In genomic region chr11:22668005-22668796, GRCh38 we compare ENCODE assay signal across 14 cellular contexts. TPM values are rescaled to one million over a fixed set of nuclear protein-coding genes. Genes with fewer than 3 reads are reported as not detected.
DNase-seq lines count a peak whose midpoint lies in the region; ATAC-seq, FAIRE-seq and TF ChIP-seq lines count a peak whose summit lies in the region.
"Had no signal": no experiment of that assay in that cellular context is flagged by ENCODE, and none has a peak within 500 bp of the region (broad histone marks: within the 10 kb centered on the region; RNA-seq: fewer than 3 reads in every experiment).

No MANE protein-coding gene starts in this region.

- H3K27ac ChIP-seq in upper lobe of right lung (no peak overlapping the region), caudate nucleus (ENCODE audit: low read depth, low read length) (no peak overlapping the region)
- H3K27ac ChIP-seq: WERI-Rb-1 had no signal

- peaks cover 35% of the 10 kb centered on the region for H3K27me3 ChIP-seq in upper lobe of right lung

- H3K4me3 Mint-ChIP-seq in mesothelial cell of epicardium: peak overlapping the region; percentile 85

- intact Hi-C loops in upper lobe of right lung (cut with DNase I): no loop called here

- H3K9me3 ChIP-seq in upper lobe of right lung: no peaks in the 10 kb centered on the region
- H3K9me3 ChIP-seq: mucosa of descending colon had no signal

- no peaks in the 10 kb centered on the region for H3K36me3 Mint-ChIP-seq in mesothelial cell of epicardium

- no peak overlapping the region for H3K4me3 ChIP-seq in upper lobe of right lung
- H3K4me3 ChIP-seq: mucosa of descending colon had no signal

- no peaks in the 10 kb centered on the region for H3K9me3 Mint-ChIP-seq in mesothelial cell of epicardium

- no peak for TF ChIP-seq CTCF in mesothelial cell of epicardium (IDR thresholded peaks at IDR 0.05; ENCODE audit: unreplicated experiment)
- TF ChIP-seq CTCF in upper lobe of right lung (IDR thresholded peaks at IDR 0.05): no peak

- peak; percentile 43 for ATAC-seq in GM19455 (IDR thresholded peaks at IDR 0.05; ENCODE audit: unreplicated experiment)
- peak; percentile 33 for ATAC-seq in HG03175 (IDR thresholded peaks at IDR 0.05; ENCODE audit: unreplicated experiment)
- no peak for ATAC-seq in upper lobe of right lung
- ATAC-seq: mucosa of descending colon had no signal

- peaks cover 12% of the 10 kb centered on the region for H3K27me3 Mint-ChIP-seq in mesothelial cell of epicardium (ENCODE audit: low read depth)

- DNase-seq in GM18507 (ENCODE audit: extremely low spot score, insufficient read length, low read depth) (no peak), mesothelial cell of epicardium (ENCODE audit: low spot score in 2 of 2, unreplicated experiment in 2 of 2) (no peak), ureter (ENCODE audit: low spot score) (no peak), upper lobe of right lung (no peak), NCI-H2107 treated with DMSO at 0.1 percent for 48 hours (lab: John Stamatoyannopoulos, UW; ENCODE audit: unreplicated experiment) (no peak), caudate nucleus (lab: John Stamatoyannopoulos, UW) (no peak)
- DNase-seq: mucosa of descending colon, NCI-H1105, NCI-H774, SIG-M5, WERI-Rb-1 had no signal

- H3K4me1 Mint-ChIP-seq in mesothelial cell of epicardium: peaks cover 38% of the 10 kb centered on the region

- peak; percentile 86 for FAIRE-seq in GM18507 (lab: Jason Lieb, UNC)

- H3K27ac Mint-ChIP-seq in mesothelial cell of epicardium: peak overlapping the region; percentile 4

- peaks cover 6% of the 10 kb centered on the region for H3K4me1 ChIP-seq in upper lobe of right lung

- H3K36me3 ChIP-seq in upper lobe of right lung: no peaks in the 10 kb centered on the region
- H3K36me3 ChIP-seq: WERI-Rb-1 had no signal

RNA-seq across cellular contexts. Expression of gene GAS2, which starts 1.8 kb away (rescaled TPM):
- total RNA-seq in mesothelial cell of epicardium (14.8 to 17.8 TPM (median 14.9 TPM) in 3 replicates), ureter (12.6 TPM), upper lobe of right lung (1.7 TPM)
- total RNA-seq: G401 had no signal

RNA-seq across cellular contexts. Expression of gene FANCF, which starts 42.6 kb away (rescaled TPM):
- total RNA-seq in mesothelial cell of epicardium: 17.4 to 18.2 TPM (median 17.4 TPM) in 3 replicates
- total RNA-seq in ureter: 17.9 TPM
- 7.3 TPM for total RNA-seq in upper lobe of right lung
